ENCODE assay signal across 1 cellular context in the genomic region with DNA sequence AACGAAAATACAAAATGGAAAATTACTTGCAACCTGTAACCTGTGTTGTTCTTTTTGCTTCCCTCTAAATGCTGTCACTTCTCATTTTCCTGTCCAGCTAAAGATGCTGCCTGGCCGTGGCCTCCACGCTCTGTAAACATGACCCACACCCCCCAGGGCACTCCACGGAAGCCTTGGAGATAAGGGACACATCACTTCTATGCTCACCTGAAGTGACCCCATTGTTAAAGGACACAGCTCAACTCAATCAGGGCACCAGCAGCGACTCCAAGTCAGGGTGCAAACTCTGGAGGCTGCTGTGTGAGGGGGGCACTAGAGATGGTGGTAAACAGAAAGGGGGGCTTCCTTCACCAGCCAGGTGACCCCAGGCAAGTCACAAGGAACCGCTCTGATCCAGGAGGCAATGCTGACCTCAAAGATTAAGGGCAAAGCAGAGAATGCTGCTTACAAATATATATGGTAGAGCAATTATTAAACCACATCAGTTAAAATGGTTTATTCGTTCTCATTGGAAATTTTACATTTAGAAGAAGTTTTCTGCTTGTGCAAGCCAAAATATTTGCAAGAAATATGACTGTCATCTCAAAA.
TF ChIP-seq lines count a peak whose summit lies in the region.

No MANE protein-coding gene starts in this region.

TF ChIP-seq in HEK293, 187 proteins besides CTCF, POLR2A, EP300 and RAD21 (continued from another document):
- TF ChIP-seq ZNF280C (tag by site-specific recombination; IDR thresholded peaks at IDR 0.05): no peak
- no peak for TF ChIP-seq ZNF112 (tag by site-specific recombination; IDR thresholded peaks at IDR 0.05)
- no peak for TF ChIP-seq KLF16 (tag by site-specific recombination; IDR thresholded peaks at IDR 0.05)
- TF ChIP-seq ZNF24 (tag by site-specific recombination; IDR thresholded peaks at IDR 0.05): no peak
- no peak for TF ChIP-seq ZNF530 (tag by site-specific recombination; IDR thresholded peaks at IDR 0.05; ENCODE audit: low read depth)
- no peak for TF ChIP-seq KLF1 (tag by site-specific recombination; IDR thresholded peaks at IDR 0.05)
- TF ChIP-seq ZNF169 (tag by site-specific recombination; IDR thresholded peaks at IDR 0.05): no peak
- no peak for TF ChIP-seq PRDM1 (tag by site-specific recombination; IDR thresholded peaks at IDR 0.05)
- TF ChIP-seq ZNF391 (tag by site-specific recombination; IDR thresholded peaks at IDR 0.05; ENCODE audit: borderline replicate concordance, low read depth): no peak
- TF ChIP-seq ZNF274 (IDR thresholded peaks at IDR 0.05; ENCODE audit: low read length): no peak
- no peak for TF ChIP-seq ZNF274 (tag by site-specific recombination; IDR thresholded peaks at IDR 0.05; ENCODE audit: borderline replicate concordance)
TF ChIP-seq in HEK293: peak in this region for 0.
